In genomic region chr1:114108741-114109255, GRCh38 we compare ENCODE assay signal across 9 cellular contexts. TPM values are rescaled to one million over a fixed set of nuclear protein-coding genes. Genes with fewer than 3 reads are reported as not detected.
DNase-seq lines count a peak whose midpoint lies in the region; ATAC-seq, FAIRE-seq and TF ChIP-seq lines count a peak whose summit lies in the region.
"Had no signal": no experiment of that assay in that cellular context is flagged by ENCODE, and none has a peak within 500 bp of the region (broad histone marks: within the 10 kb centered on the region; RNA-seq: fewer than 3 reads in every experiment).

No MANE protein-coding gene starts in this region.

- no peak overlapping the region for H2AFZ ChIP-seq in K562 (ENCODE audit: low read depth, low read length)
- no peak overlapping the region for H2AFZ ChIP-seq in PC-3 (ENCODE audit: low read length)

- H3K79me2 ChIP-seq in K562 (ENCODE audit: control insufficient read depth, insufficient read depth, low read length) (no peaks in the 10 kb centered on the region), PC-3 (ENCODE audit: low read length) (no peaks in the 10 kb centered on the region)

- no peaks in the 10 kb centered on the region for H3K9me3 ChIP-seq in K562 (replicated peaks; ENCODE audit: control insufficient read depth, insufficient read depth, low read depth, low read length)
- no peaks in the 10 kb centered on the region for H3K9me3 ChIP-seq in PC-3 (ENCODE audit: low read length)

- no peak for TF ChIP-seq RAD21 in K562 (CRISPR knock-in tag; conservative IDR thresholded peaks at IDR 0.05 in 1 of 2, IDR thresholded peaks at IDR 0.05 in 1 of 2)

- H3K9ac ChIP-seq in K562 (ENCODE audit: insufficient read depth in 1 of 2, low read depth in 2 of 2, low read length in 2 of 2) (no peak overlapping the region), PC-3 (ENCODE audit: low read length) (no peak overlapping the region)

- BruUV-seq in K562 (replicated peaks; lab: Mats Ljungman, UMichigan) = no TSS peak
- no TSS peak for BruUV-seq in PC-3 (replicated peaks; lab: Mats Ljungman, UMichigan)

- H3K36me3 ChIP-seq in K562 (ENCODE audit: control insufficient read depth, insufficient read depth, low read length) (no peaks in the 10 kb centered on the region), PC-3 (ENCODE audit: low read depth, low read length) (no peaks in the 10 kb centered on the region)

- peak; percentile 67 for DNase-seq in GDM1 (lab: John Stamatoyannopoulos, UW)
- no peak for DNase-seq in K562 (ENCODE audit: extremely low read depth in 1 of 4, low spot score in 3 of 4)
- DNase-seq in PC-3 = no peak
- no peak for DNase-seq in dorsolateral prefrontal cortex
- DNase-seq in NCI-H446 (lab: John Stamatoyannopoulos, UW) = no peak
- no peak for DNase-seq in D721Med (ENCODE audit: insufficient read length, low spot score)

- TF ChIP-seq POLR2A in K562 (conservative IDR thresholded peaks at IDR 0.05) = no peak

- H3K9me1 ChIP-seq in K562 (ENCODE audit: control insufficient read depth, insufficient read depth, low read length) = no peaks in the 10 kb centered on the region

- in situ Hi-C loops in K562 (cut with MboI) = no loop called here

- no peaks in the 10 kb centered on the region for H3F3A ChIP-seq in PC-3 (ENCODE audit: low read length, unreplicated experiment)

- H3K4me1 ChIP-seq in K562 (replicated peaks in 1 of 2; ENCODE audit: control insufficient read depth in 2 of 2, insufficient read depth in 2 of 2, low read length in 2 of 2) (peaks cover 0 to 3% of the 10 kb centered on the region in 2 experiments; a peak in 1 of 5 replicates), PC-3 (ENCODE audit: insufficient read depth, low read length) (peaks cover 6% of the 10 kb centered on the region)

- CTCF ChIA-PET in K562 (lab: Yijun Ruan, JAX; ENCODE audit: low intra/inter-chr PET ratio) = interaction anchor here (0.6 kb wide), 1 partner anchor 1062 kb away, joined by 3 read pairs; no protein-coding TSS in a partner anchor
- CTCF ChIA-PET in PC-3 (lab: Charles Lee) = no interaction called here

- no peak for TF ChIP-seq EP300 in K562 (IDR thresholded peaks at IDR 0.05; ENCODE audit: low read length)

- no peaks in the 10 kb centered on the region for H3K9me2 ChIP-seq in PC-3 (replicated peaks; ENCODE audit: low read length)

- H4K20me1 ChIP-seq in K562 (replicated peaks; ENCODE audit: control insufficient read depth, insufficient read depth, low read length) (no peaks in the 10 kb centered on the region; the same call in 1 of the 2 replicates), PC-3 (ENCODE audit: low read length) (no peaks in the 10 kb centered on the region)

- H3K4me2 ChIP-seq in K562 (ENCODE audit: insufficient read depth, low read length) (no peak overlapping the region), PC-3 (ENCODE audit: low read length) (no peak overlapping the region)

- H3K27ac ChIP-seq in K562 (ENCODE audit: extremely low read depth, low read depth, low read length) (no peak overlapping the region), PC-3 (ENCODE audit: low read length) (no peak overlapping the region), dorsolateral prefrontal cortex (no peak overlapping the region)

- intact Hi-C loops in K562 (cut with micrococcal nuclease) (loop anchor here (10.0 kb wide), 1 partner anchor 134 kb away; the partner anchor contains the start of gene OLFML3), PC-3 (cut with micrococcal nuclease) (no loop called here), dorsolateral prefrontal cortex (cut with DNase I) (no loop called here)

- H3K4me3 ChIP-seq in K562 = no peak overlapping the region
- H3K4me3 ChIP-seq in PC-3 (ENCODE audit: low read length) = no peak overlapping the region
- H3K4me3 ChIP-seq in dorsolateral prefrontal cortex = no peak overlapping the region

- no peak for FAIRE-seq in K562 (lab: Jason Lieb, UNC)
- FAIRE-seq in D721Med (lab: Jason Lieb, UNC) = no peak

- H3K27me3 ChIP-seq in K562 (ENCODE audit: control insufficient read depth in 2 of 2, insufficient read depth in 2 of 2, low read length in 2 of 2) (peaks cover 28 to 71% of the 10 kb centered on the region in 2 experiments), PC-3 (ENCODE audit: low read length) (no peaks in the 10 kb centered on the region), dorsolateral prefrontal cortex (peaks cover 0 to 6% (median 0%) of the 10 kb centered on the region in 45 donors)

- POLR2A ChIA-PET in K562 (lab: Yijun Ruan, JAX) = no interaction called here
- POLR2A ChIA-PET in PC-3 (lab: Charles Lee; ENCODE audit: unreplicated experiment) = no interaction called here

- peak; percentile 85 for ATAC-seq in GM19452 (IDR thresholded peaks at IDR 0.05; ENCODE audit: unreplicated experiment)
- ATAC-seq in HG03108 (IDR thresholded peaks at IDR 0.05; ENCODE audit: unreplicated experiment) = peak; percentile 81
- ATAC-seq in K562 = no peak
- no peak for ATAC-seq in PC-3

- 0% methylated on average over 4 of the region's 4 CpGs for WGBS in K562 (ENCODE audit: insufficient coverage, low coverage, missing lambda C conversion rate)

- TF ChIP-seq CTCF in K562 (IDR thresholded peaks at IDR 0.05 in 2 of 3, conservative IDR thresholded peaks at IDR 0.05 in 1 of 3; ENCODE audit: insufficient read depth in 2 of 3, low read depth in 1 of 3, low read length in 3 of 3) (no peak), PC-3 (conservative IDR thresholded peaks at IDR 0.05; ENCODE audit: low read depth, low read length) (no peak), dorsolateral prefrontal cortex (IDR thresholded peaks at IDR 0.05 in 54 of 56, conservative IDR thresholded peaks at IDR 0.05 in 2 of 56; ENCODE audit: low read depth in 1 of 56, partially characterized antibody in 56 of 56) (no peak), D721Med (IDR thresholded peaks at IDR 0.05; ENCODE audit: insufficient read depth, missing control alignments) (no peak)

TF ChIP-seq in K562, 482 proteins besides CTCF, POLR2A, EP300 and RAD21:
- TF ChIP-seq FOSL1 (tag; conservative IDR thresholded peaks at IDR 0.05) (peak; percentile 73), NFIC (IDR thresholded peaks at IDR 0.05) (peak; percentile 9; the same call in 1 of the 2 replicates), MYNN (IDR thresholded peaks at IDR 0.05) (peak; percentile 51; the same call in 1 of the 2 replicates), MYNN (CRISPR knock-in tag; IDR thresholded peaks at IDR 0.05) (no peak), PRMT5 (CRISPR knock-in tag; IDR thresholded peaks at IDR 0.05) (no peak), E2F4 (CRISPR knock-in tag; IDR thresholded peaks at IDR 0.05; ENCODE audit: low read depth) (no peak), TCF7L2 (IDR thresholded peaks at IDR 0.05; ENCODE audit: low read depth, low read length) (no peak), ZFPM2 (CRISPR knock-in tag; IDR thresholded peaks at IDR 0.05) (no peak)

RNA-seq across cellular contexts. Expression of gene SYT6, which starts 44.9 kb away (rescaled TPM):
- total RNA-seq in K562 (2011; cell fraction: chromatin; rRNA removed; ENCODE audit: low replicate concordance) = not detected in 2 replicates
- not detected in 2 replicates for total RNA-seq in K562 (2011; cell fraction: nucleolus; rRNA removed)
- not detected in 2 replicates for total RNA-seq in K562 (2011; cell fraction: nucleoplasm; rRNA removed)
- total RNA-seq in K562 (2014; rRNA removed) (not detected in 2 replicates), K562 (2014; rRNA removed; fragmentation: Illumina TruSeq; extraction: Trizol) (not detected in 2 replicates), K562 (2015; rRNA removed; fragmentation: Illumina TruSeq; extraction: Trizol) (not detected in 2 replicates), K562 (2021) (not detected in 2 replicates), PC-3 (2014; rRNA removed) (not detected in 2 replicates), dorsolateral prefrontal cortex (1 to 10 TPM; 1.1 to 7.7 (median 3.7) TPM)
- polyA plus RNA-seq in K562 (2011; rRNA removed) (0.06 TPM in 1 of 2 replicates, not detected in the other), K562 (2014; fragmentation: Illumina TruSeq; extraction: Trizol) (not detected in 2 replicates), K562 (2014; fragmentation: Nextera tagmentation; extraction: Ambion mirVana) (not detected), K562 (2014; rRNA removed) (not detected in 2 replicates)
- not detected in 2 replicates for polyA plus RNA-seq in K562 (2011; cell fraction: cytosol; rRNA removed)
- polyA plus RNA-seq in K562 (2011; cell fraction: nucleus; rRNA removed) = 0.15 TPM in 1 of 2 replicates, not detected in the other
- polyA plus RNA-seq in K562 (2012) = not detected in 2 replicates
- not detected in 2 replicates for polyA minus RNA-seq in K562 (2011; rRNA and poly(A)+ RNA removed)
- polyA minus RNA-seq in K562 (2011; cell fraction: cytosol; rRNA and poly(A)+ RNA removed) = not detected in 2 replicates
- polyA minus RNA-seq in K562 (2011; cell fraction: nucleus; rRNA and poly(A)+ RNA removed) = not detected in 2 replicates
- total RNA-seq: renal cortical epithelial cell had no signal

Comparison
In these comparisons a context has a peak if more than half of its experiments do, and no peak if none do; other contexts are left out.
1. ATAC-seq: peak in GM19452 (single experiment) and HG03108 (single experiment); none in K562 (single experiment) and PC-3 (single experiment).